24 cellular contexts compared by ENCODE assay signal in the genomic region with DNA sequence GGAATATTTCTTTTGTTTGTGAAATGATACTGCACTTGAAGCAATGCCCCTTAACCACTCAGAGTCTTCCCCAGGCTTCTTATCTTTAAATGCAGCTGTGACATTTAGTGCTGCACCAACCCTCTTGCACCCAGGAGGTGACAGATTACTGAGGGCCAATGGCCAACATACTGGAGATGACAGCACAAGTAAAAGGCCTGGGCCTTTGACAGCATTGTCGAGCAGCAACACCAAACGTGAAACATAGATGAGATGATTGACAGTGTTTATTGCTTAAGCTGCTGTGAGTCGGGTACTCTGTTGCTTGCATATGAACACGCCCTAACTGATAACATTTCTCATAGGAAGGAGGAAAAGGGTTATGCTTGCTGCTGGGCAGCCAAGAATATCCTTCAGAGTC.
"Had no signal": no experiment of that assay in that cellular context is flagged by ENCODE, and none has a peak within 500 bp of the region (broad histone marks: within the 10 kb centered on the region; RNA-seq: fewer than 3 reads in every experiment).

No MANE protein-coding gene starts in this region.

- DNase-seq: activated CD4-positive, alpha-beta T cell treated with anti-CD3 and anti-CD28 coated beads for 4 hours; activated CD4-positive, alpha-beta T cell treated with anti-CD3 and anti-CD28 coated beads, Interleukin-2, amount 50 U/mL, for 4 hours; activated CD8-positive, alpha-beta memory T cell treated with anti-CD3 and anti-CD28 coated beads, Interleukin-2, amount 50 U/mL, for 48 hours; activated CD8-positive, alpha-beta T cell treated with anti-CD3 and anti-CD28 coated beads, Interleukin-2, amount 10 ng/mL, durations not matched to agents 7 days and 5 days; activated effector memory CD4-positive, alpha-beta T cell treated with Interleukin-2 at 50 U/mL for 16 hours; activated naive CD4-positive, alpha-beta T cell; activated T-cell treated with anti-CD3 and anti-CD28 coated beads, Interleukin-2, amount 50 U/mL, for 24 hours; aorta; caudate nucleus; KG1; MV-4-11; NCI-H1105 treated with DMSO at 0.1 percent for 48 hours; NCI-H1436 treated with DMSO at 0.1 percent for 48 hours; NCI-H187; NCI-H2081; NCI-H510A treated with DMSO at 0.1 percent for 48 hours; NCI-H69; PC-3; SHP77; WERI-Rb-1 had no signal

- ATAC-seq: activated CD4-positive, CD25-positive, alpha-beta regulatory T cell treated with anti-CD3 and anti-CD28 coated beads, Interleukin-2, amount 50 U/mL, for 24 hours; activated CD8-positive, alpha-beta T cell treated with anti-CD3 and anti-CD28 coated beads, Interleukin-2, amount 10 ng/mL, durations not matched to agents 7 days and 5 days; PC-3; SK-N-SH treated with all-trans-retinoic acid at 6 μM for 48 hours had no signal

- H3K36me3 ChIP-seq: breast epithelium, SJSA1, WERI-Rb-1 had no signal

- H3K4me1 ChIP-seq: breast epithelium, SJSA1 had no signal

- H3K9me3 ChIP-seq: SJSA1 had no signal

- H3K4me3 ChIP-seq: breast epithelium, SJSA1 had no signal
